9 cellular contexts compared by ENCODE assay signal in genomic region chr7:2644514-2645273, GRCh38. TPM values are rescaled to one million over a fixed set of nuclear protein-coding genes. Genes with fewer than 3 reads are reported as not detected.
DNase-seq lines count a peak whose midpoint lies in the region; ATAC-seq and TF ChIP-seq lines count a peak whose summit lies in the region.
"Had no signal": no experiment of that assay in that cellular context is flagged by ENCODE, and none has a peak within 500 bp of the region (broad histone marks: within the 10 kb centered on the region; RNA-seq: fewer than 3 reads in every experiment).

No MANE protein-coding gene starts in this region.

- peaks cover 20% of the 10 kb centered on the region for H3K36me3 ChIP-seq in thymus (ENCODE audit: control insufficient read depth, insufficient read depth)

- H3K4me3 Mint-ChIP-seq in chondrocyte (ENCODE audit: unreplicated experiment): peak overlapping the region; percentile 22

- peak overlapping the region; percentile 46 for H3K27ac Mint-ChIP-seq in chondrocyte (ENCODE audit: unreplicated experiment)

- peak overlapping the region; percentile 14 for H3K4me3 ChIP-seq in thymus (ENCODE audit: low read length)

- no peaks in the 10 kb centered on the region for H3K9me3 Mint-ChIP-seq in chondrocyte (ENCODE audit: low read depth)

- 76% methylated on average over 19 of the region's 19 CpGs for WGBS in thymus

- peak; percentile 32 for ATAC-seq in HG03159 (IDR thresholded peaks at IDR 0.05; ENCODE audit: unreplicated experiment)

- H3K27ac ChIP-seq in thymus (ENCODE audit: low read depth): no peak overlapping the region

- no peaks in the 10 kb centered on the region for H3K36me3 Mint-ChIP-seq in chondrocyte (ENCODE audit: low read depth)

- peaks cover 51% of the 10 kb centered on the region for H3K4me1 Mint-ChIP-seq in chondrocyte (ENCODE audit: low read depth)

- H3K27me3 Mint-ChIP-seq in chondrocyte (ENCODE audit: low read depth): no peaks in the 10 kb centered on the region

- peak; percentile 7 for DNase-seq in activated naive CD4-positive, alpha-beta T cell treated with Interleukin-2 at 50 U/mL for 16 hours
- DNase-seq in activated naive CD4-positive, alpha-beta T cell treated with anti-CD3 and anti-CD28 coated beads, Interleukin-2, amount 50 U/mL, for 16 hours: no peak
- DNase-seq in chondrocyte (ENCODE audit: low spot score) (no peak), DMS53 (lab: John Stamatoyannopoulos, UW) (no peak), cortex of kidney (lab: John Stamatoyannopoulos, UW) (no peak)
- DNase-seq in activated CD8-positive, alpha-beta memory T cell treated with anti-CD3 and anti-CD28 coated beads for 24 hours: no peak
- DNase-seq: Calu3 had no signal

- no peaks in the 10 kb centered on the region for H3K27me3 ChIP-seq in thymus (ENCODE audit: control insufficient read depth, insufficient read depth)

- H3K4me1 ChIP-seq in thymus (ENCODE audit: control insufficient read depth, insufficient read depth, low read length): peaks cover 10% of the 10 kb centered on the region

- no peaks in the 10 kb centered on the region for H3K9me3 ChIP-seq in thymus (ENCODE audit: control insufficient read depth)

- TF ChIP-seq CTCF in chondrocyte (IDR thresholded peaks at IDR 0.05): no peak

RNA-seq across cellular contexts. Expression of gene TTYH3, which starts 12.9 kb away (rescaled TPM):
- total RNA-seq in chondrocyte: 196 to 209 TPM (median 198 TPM) in 3 replicates
- polyA plus RNA-seq in thymus: 20.4 TPM

RNA-seq across cellular contexts. Expression of gene AMZ1, which starts 43.3 kb away (rescaled TPM):
- total RNA-seq in chondrocyte: 9.1 to 11.1 TPM (median 9.6 TPM) in 3 replicates
- 0.07 TPM for polyA plus RNA-seq in thymus
